8 cellular contexts compared by ENCODE assay signal in the genomic region with DNA sequence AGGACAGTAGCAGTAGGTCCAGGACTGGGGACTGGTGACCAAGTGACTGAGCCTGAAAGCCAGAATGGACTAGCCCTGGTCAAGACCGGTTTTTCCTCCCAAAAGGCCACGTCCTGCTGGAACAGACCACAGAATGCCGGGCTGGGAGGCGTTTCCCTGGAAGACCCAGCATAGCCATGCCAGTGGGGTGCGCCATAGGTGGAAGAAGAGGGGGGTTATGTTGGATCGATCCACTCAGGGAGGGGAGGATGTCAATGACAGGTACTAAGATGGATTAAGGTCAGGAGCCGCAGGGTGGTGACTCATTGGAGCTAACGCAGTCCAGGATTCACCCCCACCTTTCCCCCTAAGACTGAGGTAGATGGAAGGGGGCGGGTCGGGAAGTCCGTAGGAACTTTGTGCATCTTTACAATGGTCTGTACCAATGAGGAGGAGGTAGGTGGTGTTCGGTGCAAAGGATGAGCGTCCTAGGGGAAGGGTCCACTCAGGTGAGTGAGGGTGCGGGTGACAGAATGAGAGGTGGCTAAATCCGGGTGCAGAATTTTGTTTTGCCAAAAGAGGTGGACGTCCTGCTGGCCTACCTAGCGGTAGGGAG. TPM values are rescaled to one million over a fixed set of nuclear protein-coding genes. Genes with fewer than 3 reads are reported as not detected.
DNase-seq lines count a peak whose midpoint lies in the region; ATAC-seq, FAIRE-seq and TF ChIP-seq lines count a peak whose summit lies in the region.

No MANE protein-coding gene starts in this region.

- no peak for ATAC-seq in natural killer cell
- no peak for ATAC-seq in activated naive CD4-positive, alpha-beta T cell treated with anti-CD3 and anti-CD28 coated beads, Interleukin-2, amount 50 U/mL, for 72 hours
- ATAC-seq in activated CD8-positive, alpha-beta memory T cell treated with anti-CD3 and anti-CD28 coated beads, Interleukin-2, amount 10 ng/mL, durations not matched to agents 7 days and 5 days, result no peak

- whole genome bisulfite sequencing in H1 (ENCODE audit: extremely low coverage in 1 of 2, insufficient coverage in 1 of 2, insufficient read length in 1 of 2, insufficient replicate concordance in 2 of 2, low coverage in 1 of 2, low lambda C conversion rate in 2 of 2, missing lambda C conversion rate in 1 of 2), 2 experiments, result 10% methylated on average over 17 of the region's 17 CpGs; no CpG with 5 or more reads in 1 of the 2 experiments

- peak in 1 of 2 experiments; percentile 95; a peak in 2 of 3 replicates for TF ChIP-seq EP300 in H1 (IDR thresholded peaks at IDR 0.05; ENCODE audit: borderline replicate concordance in 1 of 2, low read depth in 2 of 2, low read length in 2 of 2)

- H3K4me2 ChIP-seq in H1 (ENCODE audit: insufficient read depth in 1 of 2, low read depth in 2 of 2, low read length in 2 of 2), result peak overlapping the region; percentile 81 to 98

- H3K27ac Mint-ChIP-seq in natural killer cell, result peak overlapping the region; percentile 52 to 60
- H3K27ac Mint-ChIP-seq in activated naive CD4-positive, alpha-beta T cell treated with anti-CD3 and anti-CD28 coated beads, Interleukin-2, amount 50 U/mL, for 72 hours, result peak overlapping the region in 1 of 2 donors; percentile 39
- H3K27ac Mint-ChIP-seq in activated CD8-positive, alpha-beta memory T cell treated with anti-CD3 and anti-CD28 coated beads, Interleukin-2, amount 10 ng/mL, durations not matched to agents 7 days and 5 days, result no peak overlapping the region

- TF ChIP-seq CTCF in H1 (IDR thresholded peaks at IDR 0.05; ENCODE audit: control extremely low read depth in 1 of 3, insufficient read depth in 1 of 3, low read depth in 1 of 3, low read length in 3 of 3) (no peak), natural killer cell (IDR thresholded peaks at IDR 0.05) (no peak)

- H3K23me2 ChIP-seq in H1 (ENCODE audit: low read depth, low read length), result peaks cover 15% of the 10 kb centered on the region

- POLR2A ChIA-PET in H1 (lab: Charles Lee; ENCODE audit: partially characterized antibody), result interaction anchor here (0.6 to 3.6 kb wide), 19 partner anchors 9 to 125 kb away, joined by 3 to 16 read pairs (median 5); partner anchors contain the start of gene RTN2

- H3K18ac ChIP-seq in H1 (ENCODE audit: extremely low read depth, low read length), result peak overlapping the region; percentile 10; the same call in 1 of the 2 replicates

- H2BK120ac ChIP-seq in H1 (replicated peaks; ENCODE audit: low read depth, low read length), result no peak overlapping the region

- H2BK12ac ChIP-seq in H1 (ENCODE audit: low read depth, low read length), result peak overlapping the region; percentile 50; the same call in 1 of the 2 replicates

- H3K79me1 ChIP-seq in H1 (ENCODE audit: low read depth, low read length), result no peaks in the 10 kb centered on the region

- no peaks in the 10 kb centered on the region for H3K79me2 ChIP-seq in H1 (ENCODE audit: control insufficient read depth in 1 of 2, insufficient read depth in 2 of 2, low read length in 2 of 2)

- TF ChIP-seq POLR2A in H1 (IDR thresholded peaks at IDR 0.05; ENCODE audit: control extremely low read depth in 1 of 2, low read depth in 2 of 2, low read length in 2 of 2), result peak in 1 of 2 experiments; percentile 66; a peak in 1 of 3 replicates

- peaks cover 0 to 5% (median under 1%) of the 10 kb centered on the region in 4 experiments; a peak in 4 of 7 replicates for H3K27me3 ChIP-seq in H1 (replicated peaks in 1 of 4; ENCODE audit: control insufficient read depth in 3 of 4, extremely low read depth in 1 of 4, insufficient read depth in 3 of 4, low read length in 3 of 4)

- H4K20me1 ChIP-seq in H1 (replicated peaks in 1 of 2; ENCODE audit: control insufficient read depth in 1 of 2, insufficient read depth in 2 of 2, low read length in 2 of 2), result peaks cover 0 to 12% of the 10 kb centered on the region in 2 experiments

- H2BK15ac ChIP-seq in H1 (ENCODE audit: low read length), result peak overlapping the region; percentile 93; the same call in 1 of the 2 replicates

- no peak overlapping the region for H2BK20ac ChIP-seq in H1 (ENCODE audit: low read length)

- H3K56ac ChIP-seq in H1 (replicated peaks; ENCODE audit: insufficient read length, low read depth, low read length), result no peak overlapping the region

- peaks cover 0 to 14% (median 9%) of the 10 kb centered on the region in 4 experiments; a peak in 5 of 7 replicates for H3K4me1 ChIP-seq in H1 (replicated peaks in 1 of 4; ENCODE audit: control insufficient read depth in 3 of 4, insufficient read depth in 4 of 4, low read length in 3 of 4)

- no peak overlapping the region for H3K4ac ChIP-seq in H1 (replicated peaks; ENCODE audit: insufficient read length, low read depth, low read length)

- peaks cover 20 to 26% of the 10 kb centered on the region in 2 donors for H3K4me1 Mint-ChIP-seq in natural killer cell
- H3K4me1 Mint-ChIP-seq in activated CD8-positive, alpha-beta memory T cell treated with anti-CD3 and anti-CD28 coated beads, Interleukin-2, amount 10 ng/mL, durations not matched to agents 7 days and 5 days, result peaks cover 16% of the 10 kb centered on the region

- peak overlapping the region in 3 of 4 experiments; percentile 4 to 52 (median 6); a peak in 2 of 7 replicates for H3K9ac ChIP-seq in H1 (replicated peaks in 1 of 4; ENCODE audit: extremely low read depth in 1 of 4, low read depth in 3 of 4, low read length in 3 of 4)

- intact Hi-C loops in natural killer cell (cut with micrococcal nuclease), result no loop called here

- H3K27me3 Mint-ChIP-seq in natural killer cell (ENCODE audit: low read depth in 2 of 2), result no peaks in the 10 kb centered on the region
- no peaks in the 10 kb centered on the region for H3K27me3 Mint-ChIP-seq in activated CD8-positive, alpha-beta memory T cell treated with anti-CD3 and anti-CD28 coated beads, Interleukin-2, amount 10 ng/mL, durations not matched to agents 7 days and 5 days

- no peak for TF ChIP-seq RAD21 in H1 (IDR thresholded peaks at IDR 0.05 in 1 of 2, conservative IDR thresholded peaks at IDR 0.05 in 1 of 2; ENCODE audit: low read depth in 2 of 2, low read length in 2 of 2)

- H2AK5ac ChIP-seq in H1 (ENCODE audit: low read depth, low read length), result no peak overlapping the region; the same call in 1 of the 2 replicates

- H3K23ac ChIP-seq in H1 (ENCODE audit: insufficient read length), result no peak overlapping the region

- H3K4me3 Mint-ChIP-seq in natural killer cell, result no peak overlapping the region
- H3K4me3 Mint-ChIP-seq in activated CD8-positive, alpha-beta memory T cell treated with anti-CD3 and anti-CD28 coated beads, Interleukin-2, amount 10 ng/mL, durations not matched to agents 7 days and 5 days, result no peak overlapping the region

- CTCF ChIA-PET in H1 (lab: Charles Lee; ENCODE audit: partially characterized antibody), result interaction anchor here (0.8 to 2.9 kb wide), 21 partner anchors 10 to 113 kb away, joined by 3 to 22 read pairs (median 4); no protein-coding TSS in a partner anchor
- CTCF ChIA-PET in activated CD8-positive, alpha-beta memory T cell treated with anti-CD3 and anti-CD28 coated beads, Interleukin-2, amount 10 ng/mL, durations not matched to agents 7 days and 5 days (lab: Charles Lee), result interaction anchor here (0.8 to 3.0 kb wide), 3 partner anchors 30 to 114 kb away, joined by 3 to 14 read pairs (median 5); no protein-coding TSS in a partner anchor

- peak overlapping the region; percentile 1; the same call in 1 of the 2 replicates for H3K27ac ChIP-seq in H1 (ENCODE audit: low read depth, low read length)

- H3K36me3 ChIP-seq in H1 (ENCODE audit: control insufficient read depth in 2 of 4, insufficient read depth in 4 of 4, low read length in 3 of 4), result peaks cover 7 to 23% (median 15%) of the 10 kb centered on the region in 4 experiments

- H2BK5ac ChIP-seq in H1 (ENCODE audit: low read depth, low read length), result peak overlapping the region; percentile 41; the same call in 1 of the 2 replicates

- H4K5ac ChIP-seq in H1 (ENCODE audit: insufficient read length, low read depth, low read length), result no peak overlapping the region

- 0 out of 2 replicates have a peak overlapping the region, but pooled peaks have one; percentile 13 for H2AFZ ChIP-seq in H1 (ENCODE audit: low read length)

- no peak overlapping the region for H3K14ac ChIP-seq in H1 (ENCODE audit: insufficient read length)

- FAIRE-seq in H1 (lab: Jason Lieb, UNC) (no peak), urothelium cell line (lab: Jason Lieb, UNC) (no peak)

- H3K4me3 ChIP-seq in H1 (ENCODE audit: extremely low read depth in 1 of 4, insufficient read depth in 2 of 4, low read depth in 3 of 4, low read length in 4 of 4), result peak overlapping the region; percentile 50 to 68 (median 58)

- H4K8ac ChIP-seq in H1 (ENCODE audit: extremely low read depth, insufficient read depth, low read length), result no peak overlapping the region

- DNase-seq in DMS53 treated with DMSO at 0.1 percent for 48 hours (lab: John Stamatoyannopoulos, UW; ENCODE audit: unreplicated experiment), result peak; percentile 30
- peak; percentile 30 for DNase-seq in NCI-H2196 (lab: John Stamatoyannopoulos, UW; ENCODE audit: unreplicated experiment)
- DNase-seq in H1 (ENCODE audit: low read depth in 1 of 2, low spot score in 2 of 2), result peak; percentile 50 to 81
- no peak for DNase-seq in natural killer cell
- DNase-seq in activated naive CD4-positive, alpha-beta T cell treated with anti-CD3 and anti-CD28 coated beads, Interleukin-2, amount 50 U/mL, for 72 hours (ENCODE audit: low spot score in 2 of 2), result no peak
- no peak for DNase-seq in NOMO-1 treated with dmso at 0.1 percent for 144 hours (lab: John Stamatoyannopoulos, UW; ENCODE audit: unreplicated experiment)
- DNase-seq in urothelium cell line (ENCODE audit: low spot score), result no peak
- no peak for DNase-seq in activated CD8-positive, alpha-beta memory T cell treated with anti-CD3 and anti-CD28 coated beads, Interleukin-2, amount 10 ng/mL, durations not matched to agents 7 days and 5 days

- H4K91ac ChIP-seq in H1 (replicated peaks; ENCODE audit: insufficient read length, low read length), result no peak overlapping the region

- H3K9me3 ChIP-seq in H1 (ENCODE audit: insufficient read depth in 2 of 2, low read depth in 1 of 2, low read length in 1 of 2), result peaks cover 5 to 6% of the 10 kb centered on the region in 2 experiments; a peak in 3 of 4 replicates

- no peaks in the 10 kb centered on the region for H3K9me3 Mint-ChIP-seq in natural killer cell
- H3K9me3 Mint-ChIP-seq in activated naive CD4-positive, alpha-beta T cell treated with anti-CD3 and anti-CD28 coated beads, Interleukin-2, amount 50 U/mL, for 72 hours, result no peaks in the 10 kb centered on the region
- H3K9me3 Mint-ChIP-seq in activated CD8-positive, alpha-beta memory T cell treated with anti-CD3 and anti-CD28 coated beads, Interleukin-2, amount 10 ng/mL, durations not matched to agents 7 days and 5 days (ENCODE audit: low read depth), result peaks cover 12% of the 10 kb centered on the region

- H3K36me3 Mint-ChIP-seq in natural killer cell, result no peaks in the 10 kb centered on the region
- peaks cover 5 to 17% of the 10 kb centered on the region in 2 donors for H3K36me3 Mint-ChIP-seq in activated naive CD4-positive, alpha-beta T cell treated with anti-CD3 and anti-CD28 coated beads, Interleukin-2, amount 50 U/mL, for 72 hours
- H3K36me3 Mint-ChIP-seq in activated CD8-positive, alpha-beta memory T cell treated with anti-CD3 and anti-CD28 coated beads, Interleukin-2, amount 10 ng/mL, durations not matched to agents 7 days and 5 days, result peaks cover 46% of the 10 kb centered on the region

RNA-seq across cellular contexts. Expression of gene VASP, which starts 21.0 kb away (rescaled TPM):
- 135 and 138 TPM in 2 replicates for total RNA-seq in H1 (2021; fragmentation: NEBNext Ultra II Directional; extraction: Animal tissue kit (Norgen Biotek cat#: 25700))
- polyA plus RNA-seq in H1 (2011; rRNA removed), result 89.7 and 163 TPM in 2 replicates
- 92.0 TPM for polyA plus RNA-seq in H1 (2011; cell fraction: cytosol; rRNA removed)
- 116 TPM for polyA plus RNA-seq in H1 (2011; cell fraction: nucleus; rRNA removed)
- 79.3 to 101 TPM (median 84.8 TPM) in 4 replicates for polyA plus RNA-seq in H1 (2012, experiment 1 of 2)
- polyA plus RNA-seq in H1 (2012, experiment 2 of 2), result 110 TPM
- polyA plus RNA-seq in H1 (2013, experiment 1 of 2), result 108 TPM
- polyA plus RNA-seq in H1 (2013, experiment 2 of 2), result 104 TPM
- 46.1 and 52.4 TPM in 2 replicates for polyA minus RNA-seq in H1 (2011; rRNA and poly(A)+ RNA removed)
- polyA minus RNA-seq in H1 (2011; cell fraction: cytosol; rRNA and poly(A)+ RNA removed), result 83.1 TPM
- 102 TPM for polyA minus RNA-seq in H1 (2011; cell fraction: nucleus; rRNA and poly(A)+ RNA removed)
- total RNA-seq in natural killer cell, result 100 to 1,000 TPM; 192 to 244 (median 237) TPM
- 100 to 1,000 TPM in 1 of 2 donors, 10 to 100 TPM in 1; 76.8 to 156 TPM for total RNA-seq in activated naive CD4-positive, alpha-beta T cell treated with anti-CD3 and anti-CD28 coated beads, Interleukin-2, amount 50 U/mL, for 72 hours
- total RNA-seq in activated CD8-positive, alpha-beta memory T cell treated with anti-CD3 and anti-CD28 coated beads, Interleukin-2, amount 10 ng/mL, durations not matched to agents 7 days and 5 days, result 100 to 1,000 TPM; 223 to 308 TPM

RNA-seq across cellular contexts. Expression of gene PPM1N, which starts 30.0 kb away (rescaled TPM):
- 11.0 and 12.2 TPM in 2 replicates for total RNA-seq in H1 (2021; fragmentation: NEBNext Ultra II Directional; extraction: Animal tissue kit (Norgen Biotek cat#: 25700))
- 14.4 and 17.5 TPM in 2 replicates for polyA plus RNA-seq in H1 (2011; rRNA removed)
- 20.7 TPM for polyA plus RNA-seq in H1 (2011; cell fraction: cytosol; rRNA removed)
- 17.1 TPM for polyA plus RNA-seq in H1 (2011; cell fraction: nucleus; rRNA removed)
- 12.0 to 16.7 TPM (median 14.4 TPM) in 4 replicates for polyA plus RNA-seq in H1 (2012, experiment 1 of 2)
- 13.0 TPM for polyA plus RNA-seq in H1 (2012, experiment 2 of 2)
- 35.8 TPM for polyA plus RNA-seq in H1 (2013, experiment 1 of 2)
- 34.9 TPM for polyA plus RNA-seq in H1 (2013, experiment 2 of 2)
- 2.3 and 4.2 TPM in 2 replicates for polyA minus RNA-seq in H1 (2011; rRNA and poly(A)+ RNA removed)
- polyA minus RNA-seq in H1 (2011; cell fraction: cytosol; rRNA and poly(A)+ RNA removed), result 4.3 TPM
- 5.6 TPM for polyA minus RNA-seq in H1 (2011; cell fraction: nucleus; rRNA and poly(A)+ RNA removed)
- 1 to 10 TPM; 5.1 to 8.3 (median 6.8) TPM for total RNA-seq in natural killer cell
- 1 to 10 TPM; 1.5 to 7.4 TPM for total RNA-seq in activated naive CD4-positive, alpha-beta T cell treated with anti-CD3 and anti-CD28 coated beads, Interleukin-2, amount 50 U/mL, for 72 hours
- total RNA-seq in activated CD8-positive, alpha-beta memory T cell treated with anti-CD3 and anti-CD28 coated beads, Interleukin-2, amount 10 ng/mL, durations not matched to agents 7 days and 5 days, result 1 to 10 TPM; 4.3 to 4.5 TPM

RNA-seq across cellular contexts. Expression of gene RTN2, which starts 31.4 kb away (rescaled TPM):
- 21.1 and 21.6 TPM in 2 replicates for total RNA-seq in H1 (2021; fragmentation: NEBNext Ultra II Directional; extraction: Animal tissue kit (Norgen Biotek cat#: 25700))
- 21.0 and 33.5 TPM in 2 replicates for polyA plus RNA-seq in H1 (2011; rRNA removed)
- polyA plus RNA-seq in H1 (2011; cell fraction: cytosol; rRNA removed), result 19.9 TPM
- polyA plus RNA-seq in H1 (2011; cell fraction: nucleus; rRNA removed), result 19.7 TPM
- 19.1 to 26.5 TPM (median 23.9 TPM) in 4 replicates for polyA plus RNA-seq in H1 (2012, experiment 1 of 2)
- 24.8 TPM for polyA plus RNA-seq in H1 (2012, experiment 2 of 2)
- 32.6 TPM for polyA plus RNA-seq in H1 (2013, experiment 1 of 2)
- polyA plus RNA-seq in H1 (2013, experiment 2 of 2), result 36.9 TPM
- 9.5 and 14.4 TPM in 2 replicates for polyA minus RNA-seq in H1 (2011; rRNA and poly(A)+ RNA removed)
- 8.3 TPM for polyA minus RNA-seq in H1 (2011; cell fraction: cytosol; rRNA and poly(A)+ RNA removed)
- polyA minus RNA-seq in H1 (2011; cell fraction: nucleus; rRNA and poly(A)+ RNA removed), result 9.9 TPM
- total RNA-seq in natural killer cell, result 1 to 10 TPM; 1.9 to 5.5 (median 3.0) TPM
- 1 to 10 TPM; 3.2 to 5.1 TPM for total RNA-seq in activated naive CD4-positive, alpha-beta T cell treated with anti-CD3 and anti-CD28 coated beads, Interleukin-2, amount 50 U/mL, for 72 hours
- total RNA-seq in activated CD8-positive, alpha-beta memory T cell treated with anti-CD3 and anti-CD28 coated beads, Interleukin-2, amount 10 ng/mL, durations not matched to agents 7 days and 5 days, result 1 to 10 TPM; 3.1 to 4.3 TPM

RNA-seq across cellular contexts. Expression of gene OPA3, which starts 56.4 kb away (rescaled TPM):
- 12.8 and 14.5 TPM in 2 replicates for total RNA-seq in H1 (2021; fragmentation: NEBNext Ultra II Directional; extraction: Animal tissue kit (Norgen Biotek cat#: 25700))
- 12.5 and 16.4 TPM in 2 replicates for polyA plus RNA-seq in H1 (2011; rRNA removed)
- 13.9 TPM for polyA plus RNA-seq in H1 (2011; cell fraction: cytosol; rRNA removed)
- 10.4 TPM for polyA plus RNA-seq in H1 (2011; cell fraction: nucleus; rRNA removed)
- 6.7 to 9.3 TPM (median 7.6 TPM) in 4 replicates for polyA plus RNA-seq in H1 (2012, experiment 1 of 2)
- polyA plus RNA-seq in H1 (2012, experiment 2 of 2), result 6.9 TPM
- 4.9 TPM for polyA plus RNA-seq in H1 (2013, experiment 1 of 2)
- 5.3 TPM for polyA plus RNA-seq in H1 (2013, experiment 2 of 2)
- polyA minus RNA-seq in H1 (2011; rRNA and poly(A)+ RNA removed), result 15.0 and 16.7 TPM in 2 replicates
- 5.0 TPM for polyA minus RNA-seq in H1 (2011; cell fraction: cytosol; rRNA and poly(A)+ RNA removed)
- 5.8 TPM for polyA minus RNA-seq in H1 (2011; cell fraction: nucleus; rRNA and poly(A)+ RNA removed)
- 10 to 100 TPM in 1 of 3 donors, 1 to 10 TPM in 2; 8.2 to 10.4 (median 9.0) TPM for total RNA-seq in natural killer cell
- 10 to 100 TPM; 16.6 to 16.7 TPM for total RNA-seq in activated naive CD4-positive, alpha-beta T cell treated with anti-CD3 and anti-CD28 coated beads, Interleukin-2, amount 50 U/mL, for 72 hours
- total RNA-seq in activated CD8-positive, alpha-beta memory T cell treated with anti-CD3 and anti-CD28 coated beads, Interleukin-2, amount 10 ng/mL, durations not matched to agents 7 days and 5 days, result 10 to 100 TPM; 13.4 to 16.7 TPM

Comparison
In these comparisons a context has a peak if more than half of its experiments do, and no peak if none do; other contexts are left out.
1. DNase-seq: peak in DMS53 treated with DMSO at 0.1 percent for 48 hours (single experiment), NCI-H2196 (single experiment) and H1 (2 of 2); none in natural killer cell (single experiment), activated naive CD4-positive, alpha-beta T cell treated with anti-CD3 and anti-CD28 coated beads, Interleukin-2, amount 50 U/mL, for 72 hours (0 of 2), NOMO-1 treated with dmso at 0.1 percent for 144 hours (single experiment), urothelium cell line (single experiment) and activated CD8-positive, alpha-beta memory T cell treated with anti-CD3 and anti-CD28 coated beads, Interleukin-2, amount 10 ng/mL, durations not matched to agents 7 days and 5 days (single experiment).